ENCODE assay signal across 8 cellular contexts in the genomic region with DNA sequence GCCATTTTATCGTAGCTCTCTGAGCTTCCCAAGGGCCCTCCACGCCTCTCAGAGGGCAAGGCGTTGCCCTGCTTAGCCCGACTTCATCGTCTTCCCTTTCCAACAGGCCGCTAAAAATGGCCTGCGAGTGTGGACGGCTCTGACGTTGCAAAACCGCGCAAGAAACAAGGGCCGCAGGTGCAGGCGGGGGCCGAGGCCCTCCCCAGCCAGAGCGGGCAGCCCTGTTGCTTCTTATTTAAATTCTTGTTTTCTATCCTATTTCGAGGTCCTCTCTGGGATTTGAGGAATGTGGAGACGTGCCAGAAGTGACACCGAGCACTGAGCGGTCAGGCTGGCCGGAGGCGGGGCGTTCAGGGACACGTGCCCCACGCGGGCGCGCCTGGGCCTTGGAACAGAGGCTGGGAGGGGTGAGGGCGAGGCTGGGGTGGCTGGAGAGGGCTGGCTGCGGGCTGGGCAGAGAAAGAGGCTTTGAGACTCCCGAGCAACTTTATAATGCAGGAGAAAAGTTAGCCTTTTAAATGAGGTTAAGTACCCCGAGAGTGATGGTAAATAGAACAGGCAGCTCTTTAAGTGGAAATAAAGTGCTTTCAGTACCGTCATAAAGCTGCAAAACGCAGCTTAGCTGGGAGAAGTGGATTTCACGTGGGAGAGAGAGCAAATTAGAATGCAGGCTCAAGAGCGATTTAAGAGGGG.
DNase-seq lines count a peak whose midpoint lies in the region; ATAC-seq and TF ChIP-seq lines count a peak whose summit lies in the region.

No MANE protein-coding gene starts in this region.

- TF ChIP-seq POLR2A in Peyer's patch (IDR thresholded peaks at IDR 0.05), result no peak

- H3K4me3 Mint-ChIP-seq in naive thymus-derived CD4-positive, alpha-beta T cell, result peak overlapping the region in 3 of 10 donors; percentile 21 to 51 (median 39)

- H3K9me3 Mint-ChIP-seq in naive thymus-derived CD4-positive, alpha-beta T cell, result peaks cover 0 to 8% (median 0%) of the 10 kb centered on the region in 11 donors

- peak overlapping the region in 3 of 4 donors; percentile 9 to 36 (median 11) for H3K27ac ChIP-seq in Peyer's patch
- H3K27ac ChIP-seq in naive thymus-derived CD4-positive, alpha-beta T cell (ENCODE audit: low read depth, low read length), result no peak overlapping the region

- H3K27me3 ChIP-seq in BJ (ENCODE audit: control insufficient read depth, insufficient read depth, low read length) (no peaks in the 10 kb centered on the region), Peyer's patch (no peaks in the 10 kb centered on the region)
- H3K27me3 ChIP-seq in naive thymus-derived CD4-positive, alpha-beta T cell (ENCODE audit: control insufficient read depth in 2 of 2, insufficient read depth in 2 of 2, low read length in 2 of 2), result no peaks in the 10 kb centered on the region

- no peaks in the 10 kb centered on the region for H3K36me3 ChIP-seq in BJ (ENCODE audit: control insufficient read depth, insufficient read depth, low read length)
- H3K36me3 ChIP-seq in Peyer's patch, result no peaks in the 10 kb centered on the region
- no peaks in the 10 kb centered on the region for H3K36me3 ChIP-seq in naive thymus-derived CD4-positive, alpha-beta T cell (ENCODE audit: control insufficient read depth in 2 of 3, insufficient read depth in 3 of 3, low read length in 3 of 3)

- no peak for TF ChIP-seq CTCF in BJ (IDR thresholded peaks at IDR 0.05; ENCODE audit: insufficient read depth, low read depth, low read length)
- no peak for TF ChIP-seq CTCF in Peyer's patch (IDR thresholded peaks at IDR 0.05)
- TF ChIP-seq CTCF in fibroblast of villous mesenchyme (IDR thresholded peaks at IDR 0.05; ENCODE audit: insufficient read depth, low read depth, low read length), result no peak

- H3K4me3 ChIP-seq in BJ (ENCODE audit: low read depth, low read length), result no peak overlapping the region
- peak overlapping the region in 3 of 4 donors; percentile 15 to 34 (median 30) for H3K4me3 ChIP-seq in Peyer's patch
- no peak overlapping the region for H3K4me3 ChIP-seq in fibroblast of villous mesenchyme (ENCODE audit: low read depth, low read length)
- no peak overlapping the region for H3K4me3 ChIP-seq in naive thymus-derived CD4-positive, alpha-beta T cell (ENCODE audit: low read length)

- peaks cover 0 to 21% (median 14%) of the 10 kb centered on the region in 5 donors for H3K27me3 Mint-ChIP-seq in naive thymus-derived CD4-positive, alpha-beta T cell

- ATAC-seq in naive thymus-derived CD4-positive, alpha-beta T cell, result peak; percentile 68
- ATAC-seq in HG02970 (IDR thresholded peaks at IDR 0.05; ENCODE audit: low FRiP score, unreplicated experiment), result no peak
- no peak for ATAC-seq in HG03378 (IDR thresholded peaks at IDR 0.05; ENCODE audit: unreplicated experiment)
- no peak for ATAC-seq in HG02571 (IDR thresholded peaks at IDR 0.05; ENCODE audit: unreplicated experiment)

- H3K36me3 Mint-ChIP-seq in naive thymus-derived CD4-positive, alpha-beta T cell, result peaks cover 0 to 61% (median 0%) of the 10 kb centered on the region in 5 donors

- peaks cover 0 to 14% (median 0%) of the 10 kb centered on the region in 4 donors for H3K4me1 ChIP-seq in Peyer's patch
- no peaks in the 10 kb centered on the region for H3K4me1 ChIP-seq in naive thymus-derived CD4-positive, alpha-beta T cell (ENCODE audit: control insufficient read depth in 2 of 2, insufficient read depth in 2 of 2, low read length in 2 of 2)

- POLR2A ChIA-PET in BJ (lab: Charles Lee), result no interaction called here
- POLR2A ChIA-PET in naive thymus-derived CD4-positive, alpha-beta T cell (lab: Charles Lee), result no interaction called here

- H3K27ac Mint-ChIP-seq in naive thymus-derived CD4-positive, alpha-beta T cell, result peak overlapping the region in 1 of 9 donors; percentile 11

- peaks cover 0 to 49% (median 6%) of the 10 kb centered on the region in 7 donors for H3K4me1 Mint-ChIP-seq in naive thymus-derived CD4-positive, alpha-beta T cell

- H3K9me3 ChIP-seq in Peyer's patch, result no peaks in the 10 kb centered on the region
- no peaks in the 10 kb centered on the region for H3K9me3 ChIP-seq in naive thymus-derived CD4-positive, alpha-beta T cell (ENCODE audit: control insufficient read depth in 2 of 3, low read length in 3 of 3)

- DNase-seq in BJ (ENCODE audit: low read depth) (peak; percentile 72), Peyer's patch (peak; percentile 31 to 86 (median 84)), fibroblast of villous mesenchyme (ENCODE audit: low read depth) (peak; percentile 85)
- DNase-seq in naive thymus-derived CD4-positive, alpha-beta T cell, result no peak
- no peak for DNase-seq in stimulated activated CD4-positive, alpha-beta T cell treated with anti-CD3 and anti-CD28 coated beads, Interleukin-12 subunit alpha, Interleukin-12 subunit beta, amount 100 ng/mL, for 4 hours

- CTCF ChIA-PET in BJ (lab: Yijun Ruan, JAX), result no interaction called here
- CTCF ChIA-PET in naive thymus-derived CD4-positive, alpha-beta T cell (lab: Charles Lee), result no interaction called here

- intact Hi-C loops in naive thymus-derived CD4-positive, alpha-beta T cell (cut with micrococcal nuclease), result no loop called here

Comparison
In these comparisons a context has a peak if more than half of its experiments do, and no peak if none do; other contexts are left out.
1. DNase-seq: peak in BJ (single experiment), Peyer's patch (3 of 3) and fibroblast of villous mesenchyme (single experiment); none in naive thymus-derived CD4-positive, alpha-beta T cell (0 of 9) and stimulated activated CD4-positive, alpha-beta T cell treated with anti-CD3 and anti-CD28 coated beads, Interleukin-12 subunit alpha, Interleukin-12 subunit beta, amount 100 ng/mL, for 4 hours (single experiment).
2. H3K4me3 ChIP-seq: peak in Peyer's patch (3 of 4); none in BJ (single experiment), fibroblast of villous mesenchyme (single experiment) and naive thymus-derived CD4-positive, alpha-beta T cell (single experiment).